Comparison of ENCODE assay signal across 13 cellular contexts in the genomic region with DNA sequence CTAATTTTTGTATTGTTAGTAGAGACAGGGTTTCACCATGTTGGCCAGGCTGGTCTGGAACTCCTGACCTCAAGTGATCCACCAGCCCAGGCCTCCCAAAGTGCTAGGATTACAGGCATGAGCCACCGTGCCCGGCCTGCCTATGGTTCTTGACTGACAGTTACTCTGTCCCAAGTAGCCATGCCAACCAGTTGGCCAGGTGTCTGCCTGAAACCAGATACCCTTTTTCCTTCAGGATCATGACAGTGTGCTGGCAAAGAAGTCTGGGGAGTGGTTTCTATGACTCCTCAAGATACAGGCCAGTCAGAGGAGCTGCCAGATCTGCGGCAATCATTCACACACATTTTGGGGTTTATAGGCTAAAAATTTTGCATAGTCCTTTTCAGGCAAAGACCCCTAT.
"Had no signal": no experiment of that assay in that cellular context is flagged by ENCODE, and none has a peak within 500 bp of the region (broad histone marks: within the 10 kb centered on the region; RNA-seq: fewer than 3 reads in every experiment).

No MANE protein-coding gene starts in this region.

- H3K27ac ChIP-seq: left ventricle myocardium inferior had no signal

- H3K9me3 ChIP-seq: left ventricle myocardium inferior had no signal

- FAIRE-seq: colon, keratinocyte had no signal

- H3K4me3 ChIP-seq: left ventricle myocardium inferior had no signal

- ATAC-seq: activated T-cell treated with anti-CD3 and anti-CD28 coated beads, Interleukin-2, amount 50 U/mL, for 4 hours; natural killer cell treated with Interleukin-12 subunit alpha and Interleukin-12 subunit beta and Interleukin-15 and Interleukin-18, amount 100 ng/mL, for 72 hours; stimulated activated memory B cell treated with anti-CD40 and anti-IgM and Interleukin-4, amounts not matched to agents 10 μg/mL and 1 μg/mL and 100 μg/mL, for 72 hours had no signal

- DNase-seq: activated CD4-positive, alpha-beta memory T cell treated with anti-CD3 and anti-CD28 coated beads, Interleukin-2, amount 10 ng/mL, durations not matched to agents 7 days and 5 days; activated CD4-positive, alpha-beta T cell treated with anti-CD3 and anti-CD28 coated beads for 4 hours; activated effector memory CD4-positive, alpha-beta T cell treated with Interleukin-2 at 50 U/mL for 16 hours; activated naive CD4-positive, alpha-beta T cell treated with anti-CD3 and anti-CD28 coated beads, Interleukin-2, amount 50 U/mL, for 16 hours; activated T-cell treated with anti-CD3 and anti-CD28 coated beads, Interleukin-2, amount 50 U/mL, for 4 hours; caudate nucleus; left ventricle myocardium inferior; mesendoderm; stimulated activated CD4-positive, alpha-beta T cell treated with anti-CD3 and anti-CD28 coated beads, Interleukin-2, amount 100 ng/mL, for 48 hours had no signal
